20 cellular contexts compared by ENCODE assay signal in genomic region chr1:6128276-6129081, GRCh38. TPM values are rescaled to one million over a fixed set of nuclear protein-coding genes. Genes with fewer than 3 reads are reported as not detected.
DNase-seq lines count a peak whose midpoint lies in the region; ATAC-seq and TF ChIP-seq lines count a peak whose summit lies in the region.
"Had no signal": no experiment of that assay in that cellular context is flagged by ENCODE, and none has a peak within 500 bp of the region (broad histone marks: within the 10 kb centered on the region; RNA-seq: fewer than 3 reads in every experiment).

No MANE protein-coding gene starts in this region.

- no peak overlapping the region for H2BK12ac ChIP-seq in trophoblast cell (ENCODE audit: low read length)

- TF ChIP-seq RAD21 in HCT116 (IDR thresholded peaks at IDR 0.05; ENCODE audit: low read depth), result no peak

- H3K4me3 ChIP-seq in HCT116 (replicated peaks in 1 of 2; ENCODE audit: low read depth in 1 of 2, low read length in 2 of 2) (peak overlapping the region in 1 of 2 experiments; percentile 18; a peak in 1 of 4 replicates), trophoblast cell (ENCODE audit: low read depth, low read length) (peak overlapping the region; percentile 10)
- H3K4me3 ChIP-seq: coronary artery, MG63, suprapubic skin had no signal

- H3K4ac ChIP-seq in trophoblast cell (ENCODE audit: low read depth, low read length), result no peak overlapping the region

- H3K27me3 ChIP-seq in HCT116 (ENCODE audit: insufficient read depth, low read length) (no peaks in the 10 kb centered on the region), trophoblast cell (ENCODE audit: insufficient read depth, low read length) (no peaks in the 10 kb centered on the region)
- H3K27me3 ChIP-seq: MG63 had no signal

- H4K12ac ChIP-seq in trophoblast cell (ENCODE audit: low read depth, low read length), result no peak overlapping the region

- no peak for TF ChIP-seq CTCF in C4-2B (conservative IDR thresholded peaks at IDR 0.05)
- no peak for TF ChIP-seq CTCF in HCT116 (IDR thresholded peaks at IDR 0.05 in 2 of 3, conservative IDR thresholded peaks at IDR 0.05 in 1 of 3; ENCODE audit: borderline replicate concordance in 1 of 3, insufficient read depth in 1 of 3, low read depth in 2 of 3, low read length in 2 of 3)
- TF ChIP-seq CTCF in chondrocyte (IDR thresholded peaks at IDR 0.05), result no peak
- no peak for TF ChIP-seq CTCF in mesothelial cell of epicardium (IDR thresholded peaks at IDR 0.05; ENCODE audit: unreplicated experiment)

- no TSS peak for BruUV-seq in HCT116 (replicated peaks; lab: Mats Ljungman, UMichigan)

- no peak overlapping the region for H3K27ac Mint-ChIP-seq in chondrocyte (ENCODE audit: unreplicated experiment)
- no peak overlapping the region for H3K27ac Mint-ChIP-seq in mesothelial cell of epicardium
- H3K27ac Mint-ChIP-seq: activated B cell treated with CpG ODN at 0.5 μM for 24 hours; activated CD4-positive, alpha-beta memory T cell treated with anti-CD3 and anti-CD28 coated beads for 36 hours; nephron; stimulated activated effector memory CD8-positive, alpha-beta T cell treated with anti-CD3 and anti-CD28 coated beads, Interleukin-12 subunit alpha, Interleukin-12 subunit beta, amount 100 ng/mL, for 72 hours had no signal

- peak overlapping the region; percentile 51 for H3K27ac ChIP-seq in C4-2B
- peak overlapping the region; percentile 24; the same call in 1 of the 2 replicates for H3K27ac ChIP-seq in HCT116 (ENCODE audit: low read depth, low read length)
- H3K27ac ChIP-seq in trophoblast cell (ENCODE audit: low read depth, low read length), result no peak overlapping the region
- H3K27ac ChIP-seq: coronary artery, esophagus muscularis mucosa, HL-60, suprapubic skin had no signal

- H3K9me3 ChIP-seq in HCT116 (ENCODE audit: control insufficient read depth in 1 of 2, insufficient read depth in 1 of 2, low read depth in 1 of 2, low read length in 2 of 2), result peaks cover 0 to 8% of the 10 kb centered on the region in 2 experiments; a peak in 2 of 4 replicates
- H3K9me3 ChIP-seq in trophoblast cell (ENCODE audit: insufficient read depth, low read depth, low read length), result peaks cover 8% of the 10 kb centered on the region

- H2AK5ac ChIP-seq in trophoblast cell (ENCODE audit: low read length), result no peak overlapping the region

- ATAC-seq in HCT116, result no peak; the same call in none of the 2 replicates

- no peaks in the 10 kb centered on the region for H3K79me1 ChIP-seq in trophoblast cell (ENCODE audit: low read length)

- H3K27me3 Mint-ChIP-seq in chondrocyte (ENCODE audit: low read depth) (peaks cover 14% of the 10 kb centered on the region), mesothelial cell of epicardium (ENCODE audit: low read depth) (peaks cover 35% of the 10 kb centered on the region)

- H4K91ac ChIP-seq in trophoblast cell (ENCODE audit: low read depth, low read length), result no peak overlapping the region

- H3K4me3 Mint-ChIP-seq in chondrocyte (ENCODE audit: unreplicated experiment), result no peak overlapping the region
- H3K4me3 Mint-ChIP-seq in mesothelial cell of epicardium, result no peak overlapping the region
- H3K4me3 Mint-ChIP-seq: activated B cell treated with CpG ODN at 0.5 μM for 24 hours; activated CD4-positive, alpha-beta memory T cell treated with anti-CD3 and anti-CD28 coated beads for 36 hours; nephron; stimulated activated effector memory CD8-positive, alpha-beta T cell treated with anti-CD3 and anti-CD28 coated beads, Interleukin-12 subunit alpha, Interleukin-12 subunit beta, amount 100 ng/mL, for 72 hours had no signal

- no peak overlapping the region for H2AFZ ChIP-seq in HCT116 (ENCODE audit: low read depth, low read length, poor library complexity, severe bottlenecking)
- no peak overlapping the region for H2AFZ ChIP-seq in trophoblast cell (ENCODE audit: insufficient read depth, low read length, poor library complexity)

- H4K20me1 ChIP-seq in HCT116 (ENCODE audit: insufficient read depth), result no peaks in the 10 kb centered on the region

- DNase-seq in HCT116 (ENCODE audit: low read depth, low spot score), result no peak
- peak; percentile 91 for DNase-seq in chondrocyte (ENCODE audit: low spot score)
- no peak for DNase-seq in trophoblast cell
- no peak for DNase-seq in mesothelial cell of epicardium (ENCODE audit: low spot score in 2 of 2, unreplicated experiment in 2 of 2)
- no peak for DNase-seq in kidney tubule cell (ENCODE audit: low spot score)
- no peak for DNase-seq in NCI-H226
- DNase-seq: AML-193, MG63, NCI-H1436 treated with DMSO at 0.1 percent for 48 hours, NCI-H2171 had no signal

- H2BK120ac ChIP-seq in trophoblast cell (ENCODE audit: insufficient read depth, low read length, poor library complexity), result no peak overlapping the region

- CTCF ChIA-PET in HCT116 (lab: Charles Lee), result interaction anchor here (1.0 to 2.1 kb wide), 2 partner anchors 20 to 77 kb away, joined by 4 to 9 read pairs; no protein-coding TSS in a partner anchor

- POLR2A ChIA-PET in HCT116 (lab: Charles Lee), result no interaction called here

- H3K4me2 ChIP-seq in HCT116 (ENCODE audit: low read length) (peak overlapping the region; percentile 72), trophoblast cell (ENCODE audit: low read length) (no peak overlapping the region)

- no peak for TF ChIP-seq POLR2A in HCT116 (IDR thresholded peaks at IDR 0.05; ENCODE audit: borderline replicate concordance, extremely low read depth, insufficient read depth, insufficient read length)

- H3K9ac ChIP-seq in HCT116 (ENCODE audit: low read length) (0 out of 2 replicates have a peak overlapping the region, but pooled peaks have one; percentile 32), trophoblast cell (ENCODE audit: low read length) (no peak overlapping the region)

- H3K4me1 ChIP-seq in HCT116 (ENCODE audit: control insufficient read depth in 1 of 2, insufficient read depth in 2 of 2, low read length in 2 of 2), result peaks cover 8 to 15% of the 10 kb centered on the region in 2 experiments; a peak in 3 of 4 replicates
- H3K4me1 ChIP-seq in trophoblast cell (ENCODE audit: control insufficient read depth in 1 of 2, insufficient read depth in 2 of 2, low read length in 2 of 2), result no peaks in the 10 kb centered on the region

- H3K36me3 Mint-ChIP-seq in chondrocyte (ENCODE audit: low read depth), result peaks cover 4% of the 10 kb centered on the region
- H3K36me3 Mint-ChIP-seq in mesothelial cell of epicardium, result no peaks in the 10 kb centered on the region
- H3K36me3 Mint-ChIP-seq: activated CD4-positive, alpha-beta memory T cell treated with anti-CD3 and anti-CD28 coated beads for 36 hours; stimulated activated effector memory CD8-positive, alpha-beta T cell treated with anti-CD3 and anti-CD28 coated beads, Interleukin-12 subunit alpha, Interleukin-12 subunit beta, amount 100 ng/mL, for 72 hours had no signal

- H3K9me3 Mint-ChIP-seq in chondrocyte (ENCODE audit: low read depth), result peaks cover 14% of the 10 kb centered on the region
- peaks cover 11% of the 10 kb centered on the region for H3K9me3 Mint-ChIP-seq in mesothelial cell of epicardium

- RAD21 ChIA-PET in HCT116 (lab: Charles Lee; ENCODE audit: low non-redundant PET in 1 of 2, low total read pairs in 2 of 2, uncharacterized antibody in 2 of 2, unreplicated experiment in 2 of 2), result no interaction called here

- no peak overlapping the region for H2BK5ac ChIP-seq in trophoblast cell (ENCODE audit: low read depth, low read length, poor library complexity)

- H3K36me3 ChIP-seq in HCT116 (ENCODE audit: control insufficient read depth in 1 of 2, insufficient read depth in 2 of 2, low read length in 2 of 2), result no peaks in the 10 kb centered on the region
- no peaks in the 10 kb centered on the region for H3K36me3 ChIP-seq in trophoblast cell (ENCODE audit: control insufficient read depth in 1 of 2, insufficient read depth in 2 of 2, low read length in 2 of 2)
- H3K36me3 ChIP-seq: esophagus muscularis mucosa, MG63, suprapubic skin had no signal

- no peak overlapping the region for H3K14ac ChIP-seq in trophoblast cell (ENCODE audit: low read length)

- H3K4me1 Mint-ChIP-seq in chondrocyte (ENCODE audit: low read depth) (no peaks in the 10 kb centered on the region), mesothelial cell of epicardium (no peaks in the 10 kb centered on the region)
- H3K4me1 Mint-ChIP-seq: nephron had no signal

- H4K8ac ChIP-seq in trophoblast cell (ENCODE audit: low read depth, low read length), result no peak overlapping the region

- H3K79me2 ChIP-seq in HCT116 (ENCODE audit: insufficient read depth, low read length) (no peaks in the 10 kb centered on the region), trophoblast cell (ENCODE audit: control insufficient read depth, insufficient read depth, low read length, poor library complexity) (no peaks in the 10 kb centered on the region)

- no peak overlapping the region for H3K18ac ChIP-seq in trophoblast cell (ENCODE audit: low read length)

- no CpG with 5 or more reads among the region's 34 CpGs for WGBS in trophoblast cell (ENCODE audit: extremely low coverage, insufficient coverage, insufficient read length)

- no peak overlapping the region for H3K23ac ChIP-seq in trophoblast cell (ENCODE audit: low read length)

- intact Hi-C loops in HCT116 (cut with micrococcal nuclease), result no loop called here

- no peaks in the 10 kb centered on the region for H3K9me2 ChIP-seq in HCT116 (ENCODE audit: insufficient read depth)

TF ChIP-seq in HCT116, 20 proteins besides CTCF, POLR2A, EP300 and RAD21:
- no peak for TF ChIP-seq SIN3A (IDR thresholded peaks at IDR 0.05; ENCODE audit: low read depth)
- TF ChIP-seq POLR2AphosphoS5 (IDR thresholded peaks at IDR 0.05; ENCODE audit: low read depth, low read length), result no peak
TF ChIP-seq in HCT116: peak in this region for 0.

RNA-seq across cellular contexts. Expression of gene CHD5, which starts 51.6 kb away (rescaled TPM):
- 6.1 TPM for total RNA-seq in HCT116 (2021; ENCODE audit: unreplicated experiment)
- polyA plus RNA-seq in HCT116 (2012), result 5.0 and 6.3 TPM in 2 replicates
- total RNA-seq in chondrocyte, result 0.23 to 1.0 TPM (median 0.42 TPM) in 3 replicates
- 0.10 and 0.19 TPM in 2 replicates for polyA plus RNA-seq in trophoblast cell (2013)
- total RNA-seq in mesothelial cell of epicardium, result 4.8 to 4.9 TPM (median 4.9 TPM) in 3 replicates
- total RNA-seq: skeletal muscle tissue had no signal
